ENCODE assay signal across 1 cellular context in genomic region chr18:3015203-3015590, GRCh38.
TF ChIP-seq lines count a peak whose summit lies in the region.

No MANE protein-coding gene starts in this region.

TF ChIP-seq in K562, 482 proteins besides CTCF, POLR2A, EP300 and RAD21 (continued from another document):
- no peak for TF ChIP-seq GMEB1 (CRISPR knock-in tag; IDR thresholded peaks at IDR 0.05)
- TF ChIP-seq SP2 (IDR thresholded peaks at IDR 0.05; ENCODE audit: extremely low read depth, low read depth, low read length, poor library complexity, severe bottlenecking) = no peak
- no peak for TF ChIP-seq ZBTB8A (IDR thresholded peaks at IDR 0.05; ENCODE audit: partially characterized antibody)
- TF ChIP-seq HNRNPUL1 (IDR thresholded peaks at IDR 0.05; ENCODE audit: low read length) = no peak
- no peak for TF ChIP-seq TAF1 (IDR thresholded peaks at IDR 0.05; ENCODE audit: control insufficient read depth, extremely low read depth, insufficient read depth, low read length, severe bottlenecking)
- no peak for TF ChIP-seq PTTG1 (tag; IDR thresholded peaks at IDR 0.05; ENCODE audit: low read depth)
